ENCODE assay signal across 8 cellular contexts in genomic region chr15:38564557-38565286, GRCh38. TPM values are rescaled to one million over a fixed set of nuclear protein-coding genes. Genes with fewer than 3 reads are reported as not detected.
A peak's percentile ranks its signal among the peaks of the same experiment; 100 is the strongest.
DNase-seq lines count a peak whose midpoint lies in the region; ATAC-seq and TF ChIP-seq lines count a peak whose summit lies in the region.

RASGRP1 (minus strand) TSS chr15:38564814; CDS start chr15:38564628, 186 bp downstream.

- 0 out of 2 replicates have a peak within 1 kb of the TSS, but pooled peaks have one; percentile 33 for H3K9ac ChIP-seq in HUES48 (ENCODE audit: low read depth, low read length)

- H3K27ac ChIP-seq in HUES48 (ENCODE audit: low read depth, low read length) = no peak within 1 kb of the TSS

- intact Hi-C loops in T-helper 2 cell treated with Interferon-gamma antibody and Interleukin-4, amounts not matched to agents 100 ng/mL and 5 ng/mL, for 36 hours (cut with micrococcal nuclease) = loop anchor here (1.0 to 5.0 kb wide), 5 partner anchors 77 to 119 kb away; no protein-coding TSS in a partner anchor

- H3K9me3 ChIP-seq in HUES48 (ENCODE audit: control insufficient read depth, insufficient read depth, low read length) = no peaks in the 10 kb centered on the region

- no peaks in the 10 kb centered on the region; the same call in 1 of the 2 replicates for H3K4me1 ChIP-seq in HUES48 (ENCODE audit: control insufficient read depth, insufficient read depth, low read length)

- no peaks in the 10 kb centered on the region for H3K36me3 ChIP-seq in HUES48 (ENCODE audit: control insufficient read depth, insufficient read depth, low read length)

- DNase-seq in ELF-1 (ENCODE audit: low read depth, low spot score) (peak; percentile 75), astrocyte of the spinal cord (ENCODE audit: low read depth, low spot score) (peak; percentile 41), iPS-NIHi7 (ENCODE audit: extremely low spot score) (peak; percentile 78), putamen (ENCODE audit: low spot score) (no peak)
- DNase-seq in stimulated activated CD4-positive, alpha-beta T cell treated with anti-CD3 and anti-CD28 coated beads, Interleukin-12 subunit alpha, Interleukin-12 subunit beta, amount 100 ng/mL, for 48 hours (ENCODE audit: low read depth in 2 of 3, low spot score in 1 of 3) = peak; percentile 57 to 77 (median 75)

- in situ Hi-C loops in astrocyte of the spinal cord (cut with HindIII; ENCODE audit: low sequenced_read_pairs) = no loop called here

- peak within 1 kb of the TSS; percentile 77 for H3K4me3 ChIP-seq in HUES48 (ENCODE audit: low read depth, low read length)
- peak within 1 kb of the TSS; percentile 39 for H3K4me3 ChIP-seq in astrocyte of the spinal cord (ENCODE audit: low read depth, low read length)

- peaks cover 39% of the 10 kb centered on the region for H3K27me3 ChIP-seq in HUES48 (ENCODE audit: control insufficient read depth, insufficient read depth, low read length)

- ATAC-seq in GM21390 (IDR thresholded peaks at IDR 0.05; ENCODE audit: unreplicated experiment) = peak; percentile 56

- TF ChIP-seq CTCF in astrocyte of the spinal cord (IDR thresholded peaks at IDR 0.05; ENCODE audit: low read depth, low read length) = peak; percentile 20

RNA-seq across cellular contexts. Expression of gene RASGRP1, which starts in this region (rescaled TPM):
- 115 and 116 TPM in 2 replicates for total RNA-seq in T-helper 2 cell treated with Interferon-gamma antibody and Interleukin-4, amounts not matched to agents 100 ng/mL and 5 ng/mL, for 36 hours
